Comparison of ENCODE assay signal across 12 cellular contexts in the genomic region with DNA sequence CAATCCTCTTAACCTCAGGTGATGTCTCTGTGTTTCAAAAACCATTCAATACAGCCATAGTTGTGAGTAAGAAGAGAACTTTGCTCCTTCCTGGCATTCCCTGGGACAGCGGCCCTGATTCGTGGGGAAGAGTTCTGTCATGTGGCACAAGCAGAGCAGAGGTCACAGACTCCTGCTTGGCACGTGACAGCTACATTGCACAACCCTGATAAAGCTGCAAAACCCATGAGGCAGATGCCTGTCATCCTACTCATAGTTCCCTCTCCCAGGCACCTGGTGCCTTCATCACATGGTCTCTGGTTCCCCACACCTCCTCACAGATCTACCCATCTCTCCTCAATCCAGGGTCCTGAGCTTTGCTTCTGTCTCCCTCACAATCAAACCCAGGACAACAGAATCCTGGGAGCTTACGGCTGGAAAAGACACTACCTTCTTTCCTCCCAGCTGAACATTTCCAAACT.
DNase-seq lines count a peak whose midpoint lies in the region; TF ChIP-seq lines count a peak whose summit lies in the region.
"Had no signal": no experiment of that assay in that cellular context is flagged by ENCODE, and none has a peak within 500 bp of the region (broad histone marks: within the 10 kb centered on the region; RNA-seq: fewer than 3 reads in every experiment).

No MANE protein-coding gene starts in this region.

- no peak overlapping the region for H4K91ac ChIP-seq in mesenchymal stem cell (ENCODE audit: low read length)

- H3K27me3 ChIP-seq in breast epithelium (no peaks in the 10 kb centered on the region), mesenchymal stem cell (ENCODE audit: control insufficient read depth in 1 of 2, insufficient read depth in 1 of 2, low read length in 2 of 2) (no peaks in the 10 kb centered on the region)

- H3K9me3 Mint-ChIP-seq in MCF 10A (ENCODE audit: unreplicated experiment): no peaks in the 10 kb centered on the region
- H3K9me3 Mint-ChIP-seq: activated CD4-positive, alpha-beta T cell treated with anti-CD3 and anti-CD28 coated beads, Interleukin-2, amount 10 ng/mL, durations not matched to agents 7 days and 5 days had no signal

- H3K36me3 ChIP-seq in breast epithelium: no peaks in the 10 kb centered on the region
- H3K36me3 ChIP-seq in mesenchymal stem cell (ENCODE audit: control insufficient read depth in 1 of 2, insufficient read depth in 2 of 2, low read depth in 1 of 2, low read length in 2 of 2): peaks cover 6 to 100% of the 10 kb centered on the region in 2 experiments

- no peaks in the 10 kb centered on the region for H3K4me1 ChIP-seq in breast epithelium
- peaks cover 3% of the 10 kb centered on the region for H3K4me1 ChIP-seq in mesenchymal stem cell (ENCODE audit: control insufficient read depth, insufficient read depth, low read depth, low read length)

- WGBS in mesenchymal stem cell: 88% methylated on average over 4 of the region's 4 CpGs

- no peak overlapping the region for H3K4me3 Mint-ChIP-seq in MCF 10A (ENCODE audit: unreplicated experiment)
- H3K4me3 Mint-ChIP-seq: activated CD4-positive, alpha-beta T cell treated with anti-CD3 and anti-CD28 coated beads, Interleukin-2, amount 10 ng/mL, durations not matched to agents 7 days and 5 days had no signal

- H2AK5ac ChIP-seq in mesenchymal stem cell (ENCODE audit: low read length, severe bottlenecking): no peak overlapping the region

- no peak overlapping the region for H2BK5ac ChIP-seq in mesenchymal stem cell (ENCODE audit: low read depth, low read length, poor library complexity, severe bottlenecking)

- H3K18ac ChIP-seq in mesenchymal stem cell (ENCODE audit: low read depth in 1 of 2, low read length in 2 of 2): no peak overlapping the region

- BruUV-seq in MCF 10A (replicated peaks; lab: Mats Ljungman, UMichigan): no TSS peak

- no peak overlapping the region for H2BK120ac ChIP-seq in mesenchymal stem cell (ENCODE audit: low read depth, low read length)

- H2AFZ ChIP-seq in mesenchymal stem cell (ENCODE audit: low read depth, low read length): no peak overlapping the region

- peaks cover 5% of the 10 kb centered on the region for H3K36me3 Mint-ChIP-seq in MCF 10A (ENCODE audit: insufficient read depth, unreplicated experiment)

- no peak overlapping the region for H4K8ac ChIP-seq in mesenchymal stem cell (ENCODE audit: low read length)

- H2BK15ac ChIP-seq in mesenchymal stem cell (ENCODE audit: low read depth, poor library complexity, severe bottlenecking): no peak overlapping the region

- H3K14ac ChIP-seq in mesenchymal stem cell (ENCODE audit: low read length in 2 of 2): no peak overlapping the region

- CTCF ChIA-PET in MCF 10A (lab: Yijun Ruan, JAX): no interaction called here

- no peak overlapping the region for H3K27ac Mint-ChIP-seq in MCF 10A (ENCODE audit: low read depth, unreplicated experiment)
- H3K27ac Mint-ChIP-seq: activated CD4-positive, alpha-beta T cell treated with anti-CD3 and anti-CD28 coated beads, Interleukin-2, amount 10 ng/mL, durations not matched to agents 7 days and 5 days had no signal

- H3K4me2 ChIP-seq in mesenchymal stem cell (ENCODE audit: low read length, poor library complexity, severe bottlenecking): no peak overlapping the region

- H3K27me3 Mint-ChIP-seq in MCF 10A (ENCODE audit: insufficient read depth, unreplicated experiment): no peaks in the 10 kb centered on the region
- H3K27me3 Mint-ChIP-seq: activated CD4-positive, alpha-beta T cell treated with anti-CD3 and anti-CD28 coated beads, Interleukin-2, amount 10 ng/mL, durations not matched to agents 7 days and 5 days had no signal

- POLR2A ChIA-PET in MCF 10A (lab: Yijun Ruan, JAX): interaction anchor here (0.8 kb wide), 1 partner anchor 492 kb away, joined by 7 read pairs; no protein-coding TSS in a partner anchor

- TF ChIP-seq POLR2A in breast epithelium (IDR thresholded peaks at IDR 0.05): no peak

- TF ChIP-seq CTCF in MCF 10A (IDR thresholded peaks at IDR 0.05; ENCODE audit: unreplicated experiment) (no peak), breast epithelium (IDR thresholded peaks at IDR 0.05) (no peak)

- H3K79me1 ChIP-seq in mesenchymal stem cell (replicated peaks; ENCODE audit: low read length, poor library complexity, severe bottlenecking): no peaks in the 10 kb centered on the region

- H3K4me3 ChIP-seq in breast epithelium (no peak overlapping the region), mesenchymal stem cell (ENCODE audit: insufficient read depth in 1 of 2, low read depth in 1 of 2, low read length in 2 of 2) (no peak overlapping the region)

- peaks cover 12% of the 10 kb centered on the region for H3K4me1 Mint-ChIP-seq in MCF 10A (ENCODE audit: insufficient read depth, unreplicated experiment)
- H3K4me1 Mint-ChIP-seq: activated CD4-positive, alpha-beta T cell treated with anti-CD3 and anti-CD28 coated beads, Interleukin-2, amount 10 ng/mL, durations not matched to agents 7 days and 5 days had no signal

- peak overlapping the region; percentile 8 for H3K9ac ChIP-seq in mesenchymal stem cell (ENCODE audit: low read length)

- intact Hi-C loops in MCF 10A (cut with micrococcal nuclease): no loop called here
- intact Hi-C loops in breast epithelium (cut with DNase I; ENCODE audit: low total_unique reads): no loop called here
- intact Hi-C loops in posterior cingulate gyrus (cut with DNase I): no loop called here

- DNase-seq in MCF 10A (ENCODE audit: unreplicated experiment) (peak; percentile 50), breast epithelium (ENCODE audit: low spot score in 2 of 2) (no peak), fibroblast of peridontal ligament (ENCODE audit: extremely low read depth) (peak; percentile 58), mesenchymal stem cell (no peak), NCI-H2081 treated with DMSO at 0.1 percent for 48 hours (lab: John Stamatoyannopoulos, UW) (no peak), germinal center (ENCODE audit: low spot score) (no peak), posterior cingulate gyrus (no peak)
- DNase-seq in activated CD4-positive, CD25-positive, alpha-beta regulatory T cell treated with anti-CD3 and anti-CD28 coated beads, Interleukin-2, amount 50 U/mL, for 72 hours: no peak
- DNase-seq: 8988T; activated CD4-positive, alpha-beta T cell treated with anti-CD3 and anti-CD28 coated beads, Interleukin-2, amount 10 ng/mL, durations not matched to agents 7 days and 5 days; NCI-H1105; nucleus accumbens had no signal

- H2BK12ac ChIP-seq in mesenchymal stem cell (ENCODE audit: low read length in 2 of 2): no peak overlapping the region

- H3K23ac ChIP-seq in mesenchymal stem cell (ENCODE audit: low read length in 2 of 2): no peak overlapping the region

- no peak overlapping the region for H3K4ac ChIP-seq in mesenchymal stem cell (ENCODE audit: low read depth in 1 of 2, low read length in 2 of 2)

- H3K9me3 ChIP-seq in breast epithelium (no peaks in the 10 kb centered on the region), mesenchymal stem cell (ENCODE audit: control insufficient read depth, low read length) (no peaks in the 10 kb centered on the region)

- peak overlapping the region in 1 of 2 donors; percentile 57 for H3K27ac ChIP-seq in breast epithelium
- H3K27ac ChIP-seq in mesenchymal stem cell (ENCODE audit: low read length, poor library complexity, severe bottlenecking): no peak overlapping the region

Comparison
In these comparisons a context has a peak if more than half of its experiments do, and no peak if none do; other contexts are left out.
1. DNase-seq: peak in MCF 10A (single experiment) and fibroblast of peridontal ligament (single experiment); none in breast epithelium (0 of 2), mesenchymal stem cell (single experiment), NCI-H2081 treated with DMSO at 0.1 percent for 48 hours (single experiment), germinal center (single experiment), activated CD4-positive, CD25-positive, alpha-beta regulatory T cell treated with anti-CD3 and anti-CD28 coated beads, Interleukin-2, amount 50 U/mL, for 72 hours (single experiment) and posterior cingulate gyrus (0 of 10).